14 cellular contexts compared by ENCODE assay signal in the genomic region with DNA sequence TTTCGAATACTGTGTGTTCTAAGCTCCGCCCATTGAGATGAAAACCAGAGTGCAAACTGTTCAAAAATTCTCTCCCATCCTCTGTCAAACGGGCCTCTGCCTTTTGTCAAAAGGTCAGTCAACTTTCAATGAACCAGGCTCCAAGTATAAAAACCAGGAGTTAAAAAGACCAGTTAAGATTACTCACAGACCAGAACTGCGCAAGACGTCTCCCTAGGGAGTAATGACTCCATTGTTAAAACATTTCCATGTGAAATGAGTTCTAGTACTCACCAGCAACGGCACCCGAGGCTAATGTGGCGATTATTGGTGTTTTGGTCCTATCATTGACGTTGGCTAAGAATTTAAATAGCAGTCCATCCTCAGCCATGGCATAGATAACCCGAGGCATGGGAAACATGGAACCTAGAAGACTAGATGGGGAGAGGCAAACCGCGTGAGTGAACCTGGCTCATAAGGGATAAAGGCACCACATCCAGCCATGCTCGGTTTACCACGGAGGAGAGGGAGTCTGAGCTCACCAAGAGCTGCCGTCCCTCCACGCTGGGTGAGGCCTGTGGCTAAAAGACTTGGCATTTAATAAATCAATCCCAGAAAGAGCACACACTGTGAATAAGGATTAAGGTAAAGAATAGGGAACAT.
DNase-seq lines count a peak whose midpoint lies in the region; ATAC-seq, FAIRE-seq and TF ChIP-seq lines count a peak whose summit lies in the region.
"Had no signal": no experiment of that assay in that cellular context is flagged by ENCODE, and none has a peak within 500 bp of the region (broad histone marks: within the 10 kb centered on the region; RNA-seq: fewer than 3 reads in every experiment).

No MANE protein-coding gene starts in this region.

- H3K27me3 ChIP-seq in right atrium auricular region: no peaks in the 10 kb centered on the region
- H3K27me3 ChIP-seq: stomach had no signal

- no peak for ATAC-seq in HG03520 (IDR thresholded peaks at IDR 0.05; ENCODE audit: unreplicated experiment)
- ATAC-seq: K562 had no signal

- no peak for FAIRE-seq in D721Med (lab: Jason Lieb, UNC)
- FAIRE-seq: K562 had no signal

- H3K27ac Mint-ChIP-seq in activated naive CD8-positive, alpha-beta T cell treated with anti-CD3 and anti-CD28 coated beads for 36 hours: no peak overlapping the region
- H3K27ac Mint-ChIP-seq: nephron had no signal

- H3K4me1 Mint-ChIP-seq in activated naive CD8-positive, alpha-beta T cell treated with anti-CD3 and anti-CD28 coated beads for 36 hours: no peaks in the 10 kb centered on the region

- H3K36me3 ChIP-seq in right atrium auricular region: peaks cover 33% of the 10 kb centered on the region

- DNase-seq in GM04504 (ENCODE audit: low read depth) (peak; percentile 97), astrocyte of the hippocampus (ENCODE audit: low read depth, low spot score) (peak; percentile 73), right atrium auricular region (ENCODE audit: low spot score) (peak; percentile 69), stromal cell of bone marrow (ENCODE audit: low read depth) (peak; percentile 96), NCI-H1436 (lab: John Stamatoyannopoulos, UW) (no peak), D721Med (ENCODE audit: insufficient read length, low spot score) (no peak)
- no peak for DNase-seq in activated naive CD8-positive, alpha-beta T cell treated with anti-CD3 and anti-CD28 coated beads for 36 hours
- DNase-seq: activated CD4-positive, CD25-positive, alpha-beta regulatory T cell treated with anti-CD3 and anti-CD28 coated beads, Interleukin-2, amount 50 U/mL, for 72 hours; NCI-H2171 treated with DMSO at 0.1 percent for 48 hours; RPMI8226; stomach had no signal

- H3K9me3 Mint-ChIP-seq in activated naive CD8-positive, alpha-beta T cell treated with anti-CD3 and anti-CD28 coated beads for 36 hours: no peaks in the 10 kb centered on the region
- H3K9me3 Mint-ChIP-seq: nephron had no signal

- TF ChIP-seq CTCF in right atrium auricular region (IDR thresholded peaks at IDR 0.05) (no peak), D721Med (IDR thresholded peaks at IDR 0.05; ENCODE audit: insufficient read depth, missing control alignments) (no peak)

- peaks cover 0 to 19% of the 10 kb centered on the region in 2 donors for H3K4me1 ChIP-seq in right atrium auricular region

- no peak overlapping the region for H3K4me3 Mint-ChIP-seq in activated naive CD8-positive, alpha-beta T cell treated with anti-CD3 and anti-CD28 coated beads for 36 hours
- H3K4me3 Mint-ChIP-seq: nephron had no signal

- peaks cover 43% of the 10 kb centered on the region for H3K36me3 Mint-ChIP-seq in activated naive CD8-positive, alpha-beta T cell treated with anti-CD3 and anti-CD28 coated beads for 36 hours

- peak overlapping the region; percentile 44 to 84 for H3K27ac ChIP-seq in right atrium auricular region

- no peaks in the 10 kb centered on the region for H3K9me3 ChIP-seq in right atrium auricular region
- H3K9me3 ChIP-seq: stomach had no signal

- no peaks in the 10 kb centered on the region for H3K27me3 Mint-ChIP-seq in activated naive CD8-positive, alpha-beta T cell treated with anti-CD3 and anti-CD28 coated beads for 36 hours

- no peak overlapping the region for H3K4me3 ChIP-seq in right atrium auricular region
- H3K4me3 ChIP-seq: K562, stomach had no signal

Comparison
In these comparisons a context has a peak if more than half of its experiments do, and no peak if none do; other contexts are left out.
1. DNase-seq: peak in GM04504 (single experiment), astrocyte of the hippocampus (single experiment), right atrium auricular region (single experiment) and stromal cell of bone marrow (single experiment); none in NCI-H1436 (single experiment), D721Med (single experiment) and activated naive CD8-positive, alpha-beta T cell treated with anti-CD3 and anti-CD28 coated beads for 36 hours (single experiment).